ENCODE assay signal across 19 cellular contexts in the genomic region with DNA sequence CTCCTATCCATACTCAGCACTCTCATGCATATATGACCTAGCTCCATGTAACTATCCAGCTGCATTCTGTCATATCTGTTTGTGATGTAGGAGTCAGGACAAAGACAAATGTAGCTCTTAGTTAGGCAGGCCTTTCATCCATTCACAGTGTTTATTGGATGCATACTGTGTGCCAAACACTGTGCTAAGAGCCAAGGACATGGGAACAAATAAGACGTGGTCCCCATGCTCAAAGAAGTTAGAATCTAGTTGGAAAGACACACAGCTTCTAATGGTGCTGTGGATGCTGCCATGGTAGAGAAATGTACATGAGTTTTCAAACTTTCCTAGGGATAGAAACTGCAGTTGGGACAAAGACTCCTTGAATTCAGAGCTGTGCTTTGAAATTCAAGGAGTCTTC. TPM values are rescaled to one million over a fixed set of nuclear protein-coding genes. Genes with fewer than 3 reads are reported as not detected.
DNase-seq lines count a peak whose midpoint lies in the region; ATAC-seq and TF ChIP-seq lines count a peak whose summit lies in the region.
"Had no signal": no experiment of that assay in that cellular context is flagged by ENCODE, and none has a peak within 500 bp of the region (broad histone marks: within the 10 kb centered on the region; RNA-seq: fewer than 3 reads in every experiment).

No MANE protein-coding gene starts in this region.

- no peak for ATAC-seq in activated CD4-positive, alpha-beta T cell treated with anti-CD3 and anti-CD28 coated beads for 36 hours
- ATAC-seq in HG02678 (IDR thresholded peaks at IDR 0.05; ENCODE audit: unreplicated experiment) (no peak), HG03378 (IDR thresholded peaks at IDR 0.05; ENCODE audit: unreplicated experiment) (no peak)
- ATAC-seq: A549 had no signal

- H3K27ac ChIP-seq in dorsolateral prefrontal cortex: peak overlapping the region in 39 of 59 donors; percentile 28 to 85 (median 73)
- peak overlapping the region; percentile 67 for H3K27ac ChIP-seq in temporal lobe (ENCODE audit: low read depth, low read length)
- H3K27ac ChIP-seq: 22Rv1, A549, BLaER1, HL-60 had no signal

- H3K4me1 Mint-ChIP-seq in activated CD4-positive, alpha-beta T cell treated with anti-CD3 and anti-CD28 coated beads, Interleukin-2, amount 10 ng/mL, durations not matched to agents 24 days and 14 days: no peaks in the 10 kb centered on the region
- H3K4me1 Mint-ChIP-seq in activated CD4-positive, alpha-beta T cell treated with anti-CD3 and anti-CD28 coated beads for 36 hours: no peaks in the 10 kb centered on the region
- H3K4me1 Mint-ChIP-seq in activated CD4-positive, alpha-beta memory T cell treated with anti-CD3 and anti-CD28 coated beads, Interleukin-2, amount 10 ng/mL, durations not matched to agents 7 days and 5 days: no peaks in the 10 kb centered on the region
- H3K4me1 Mint-ChIP-seq: CD4-positive, alpha-beta memory T cell; H9 had no signal

- CTCF ChIA-PET in activated CD4-positive, alpha-beta T cell treated with anti-CD3 and anti-CD28 coated beads for 36 hours (lab: Charles Lee): interaction anchor here (1.0 kb wide), 1 partner anchor 178 kb away, joined by 5 read pairs; no protein-coding TSS in a partner anchor
- CTCF ChIA-PET in activated CD4-positive, alpha-beta memory T cell treated with anti-CD3 and anti-CD28 coated beads, Interleukin-2, amount 10 ng/mL, durations not matched to agents 7 days and 5 days (lab: Charles Lee): no interaction called here

- H3K9me3 Mint-ChIP-seq in activated CD4-positive, alpha-beta T cell treated with anti-CD3 and anti-CD28 coated beads, Interleukin-2, amount 10 ng/mL, durations not matched to agents 24 days and 14 days: no peaks in the 10 kb centered on the region
- no peaks in the 10 kb centered on the region for H3K9me3 Mint-ChIP-seq in activated CD4-positive, alpha-beta T cell treated with anti-CD3 and anti-CD28 coated beads for 36 hours (ENCODE audit: low read depth)
- H3K9me3 Mint-ChIP-seq in activated CD4-positive, alpha-beta memory T cell treated with anti-CD3 and anti-CD28 coated beads, Interleukin-2, amount 10 ng/mL, durations not matched to agents 7 days and 5 days: no peaks in the 10 kb centered on the region
- H3K9me3 Mint-ChIP-seq: CD14-positive monocyte; CD4-positive, alpha-beta memory T cell; H9 had no signal

- H3K27me3 Mint-ChIP-seq in activated CD4-positive, alpha-beta T cell treated with anti-CD3 and anti-CD28 coated beads, Interleukin-2, amount 10 ng/mL, durations not matched to agents 24 days and 14 days: no peaks in the 10 kb centered on the region
- H3K27me3 Mint-ChIP-seq in activated CD4-positive, alpha-beta T cell treated with anti-CD3 and anti-CD28 coated beads for 36 hours: no peaks in the 10 kb centered on the region
- H3K27me3 Mint-ChIP-seq in activated CD4-positive, alpha-beta memory T cell treated with anti-CD3 and anti-CD28 coated beads, Interleukin-2, amount 10 ng/mL, durations not matched to agents 7 days and 5 days: no peaks in the 10 kb centered on the region
- H3K27me3 Mint-ChIP-seq: CD4-positive, alpha-beta memory T cell had no signal

- H3K27ac Mint-ChIP-seq in activated CD4-positive, alpha-beta T cell treated with anti-CD3 and anti-CD28 coated beads, Interleukin-2, amount 10 ng/mL, durations not matched to agents 24 days and 14 days: no peak overlapping the region
- no peak overlapping the region for H3K27ac Mint-ChIP-seq in activated CD4-positive, alpha-beta T cell treated with anti-CD3 and anti-CD28 coated beads for 36 hours
- H3K27ac Mint-ChIP-seq in activated CD4-positive, alpha-beta memory T cell treated with anti-CD3 and anti-CD28 coated beads, Interleukin-2, amount 10 ng/mL, durations not matched to agents 7 days and 5 days: no peak overlapping the region
- H3K27ac Mint-ChIP-seq: CD14-positive monocyte; CD4-positive, alpha-beta memory T cell; H9 had no signal

- no peak for TF ChIP-seq CTCF in dorsolateral prefrontal cortex (IDR thresholded peaks at IDR 0.05 in 54 of 56, conservative IDR thresholded peaks at IDR 0.05 in 2 of 56; ENCODE audit: low read depth in 1 of 56, partially characterized antibody in 56 of 56)

- no peaks in the 10 kb centered on the region for H3K36me3 Mint-ChIP-seq in activated CD4-positive, alpha-beta T cell treated with anti-CD3 and anti-CD28 coated beads, Interleukin-2, amount 10 ng/mL, durations not matched to agents 24 days and 14 days (ENCODE audit: low read depth)
- no peaks in the 10 kb centered on the region for H3K36me3 Mint-ChIP-seq in activated CD4-positive, alpha-beta T cell treated with anti-CD3 and anti-CD28 coated beads for 36 hours (ENCODE audit: low read depth)
- no peaks in the 10 kb centered on the region for H3K36me3 Mint-ChIP-seq in activated CD4-positive, alpha-beta memory T cell treated with anti-CD3 and anti-CD28 coated beads, Interleukin-2, amount 10 ng/mL, durations not matched to agents 7 days and 5 days (ENCODE audit: low read depth)

- DNase-seq in activated CD4-positive, alpha-beta T cell treated with anti-CD3 and anti-CD28 coated beads, Interleukin-2, amount 10 ng/mL, durations not matched to agents 24 days and 14 days: peak; percentile 17
- no peak for DNase-seq in activated CD4-positive, alpha-beta T cell treated with anti-CD3 and anti-CD28 coated beads for 36 hours
- DNase-seq in dorsolateral prefrontal cortex: no peak
- peak; percentile 72 for DNase-seq in medulla oblongata (ENCODE audit: extremely low spot score)
- DNase-seq in activated CD4-positive, alpha-beta memory T cell treated with anti-CD3 and anti-CD28 coated beads, Interleukin-2, amount 10 ng/mL, durations not matched to agents 7 days and 5 days: no peak
- DNase-seq: AML-193; CD4-positive, alpha-beta memory T cell; DMS153; DMS79; GF-D8; H9 had no signal

- POLR2A ChIA-PET in activated CD4-positive, alpha-beta T cell treated with anti-CD3 and anti-CD28 coated beads for 36 hours (lab: Charles Lee): no interaction called here
- POLR2A ChIA-PET in activated CD4-positive, alpha-beta memory T cell treated with anti-CD3 and anti-CD28 coated beads, Interleukin-2, amount 10 ng/mL, durations not matched to agents 7 days and 5 days (lab: Charles Lee): no interaction called here

- H3K4me3 Mint-ChIP-seq in activated CD4-positive, alpha-beta T cell treated with anti-CD3 and anti-CD28 coated beads, Interleukin-2, amount 10 ng/mL, durations not matched to agents 24 days and 14 days: no peak overlapping the region
- no peak overlapping the region for H3K4me3 Mint-ChIP-seq in activated CD4-positive, alpha-beta T cell treated with anti-CD3 and anti-CD28 coated beads for 36 hours
- no peak overlapping the region for H3K4me3 Mint-ChIP-seq in activated CD4-positive, alpha-beta memory T cell treated with anti-CD3 and anti-CD28 coated beads, Interleukin-2, amount 10 ng/mL, durations not matched to agents 7 days and 5 days
- H3K4me3 Mint-ChIP-seq: CD14-positive monocyte; CD4-positive, alpha-beta memory T cell; H9 had no signal

- H3K4me3 ChIP-seq in dorsolateral prefrontal cortex: no peak overlapping the region
- H3K4me3 ChIP-seq: A549, BLaER1 had no signal

- H3K27me3 ChIP-seq in dorsolateral prefrontal cortex: no peaks in the 10 kb centered on the region
- H3K27me3 ChIP-seq: BLaER1 had no signal

- intact Hi-C loops in activated CD4-positive, alpha-beta T cell treated with anti-CD3 and anti-CD28 coated beads, Interleukin-2, amount 10 ng/mL, durations not matched to agents 24 days and 14 days (cut with micrococcal nuclease): no loop called here
- intact Hi-C loops in activated CD4-positive, alpha-beta T cell treated with anti-CD3 and anti-CD28 coated beads for 36 hours (cut with DNase I, micrococcal nuclease): no loop called here
- intact Hi-C loops in dorsolateral prefrontal cortex (cut with DNase I): no loop called here

RNA-seq across cellular contexts. Expression of gene IL17D, which starts 31.7 kb away (rescaled TPM):
- 0.28 TPM in 1 of 2 replicates, not detected in the other for total RNA-seq in activated CD4-positive, alpha-beta T cell treated with anti-CD3 and anti-CD28 coated beads, Interleukin-2, amount 10 ng/mL, durations not matched to agents 24 days and 14 days
- total RNA-seq in activated CD4-positive, alpha-beta T cell treated with anti-CD3 and anti-CD28 coated beads for 36 hours: under 1 TPM; 0.19 to 0.21 TPM
- total RNA-seq in dorsolateral prefrontal cortex (10 to 100 TPM; 24.8 to 94.2 (median 42.4) TPM), temporal lobe (9.1 TPM)
- not detected for total RNA-seq in activated CD4-positive, alpha-beta memory T cell treated with anti-CD3 and anti-CD28 coated beads, Interleukin-2, amount 10 ng/mL, durations not matched to agents 7 days and 5 days
- total RNA-seq: CD4-positive, alpha-beta memory T cell had no signal

Comparison
In these comparisons a context has a peak if more than half of its experiments do, and no peak if none do; other contexts are left out.
1. DNase-seq: peak in activated CD4-positive, alpha-beta T cell treated with anti-CD3 and anti-CD28 coated beads, Interleukin-2, amount 10 ng/mL, durations not matched to agents 24 days and 14 days (single experiment) and medulla oblongata (single experiment); none in activated CD4-positive, alpha-beta T cell treated with anti-CD3 and anti-CD28 coated beads for 36 hours (single experiment), dorsolateral prefrontal cortex (0 of 10) and activated CD4-positive, alpha-beta memory T cell treated with anti-CD3 and anti-CD28 coated beads, Interleukin-2, amount 10 ng/mL, durations not matched to agents 7 days and 5 days (single experiment).